In the genomic region with DNA sequence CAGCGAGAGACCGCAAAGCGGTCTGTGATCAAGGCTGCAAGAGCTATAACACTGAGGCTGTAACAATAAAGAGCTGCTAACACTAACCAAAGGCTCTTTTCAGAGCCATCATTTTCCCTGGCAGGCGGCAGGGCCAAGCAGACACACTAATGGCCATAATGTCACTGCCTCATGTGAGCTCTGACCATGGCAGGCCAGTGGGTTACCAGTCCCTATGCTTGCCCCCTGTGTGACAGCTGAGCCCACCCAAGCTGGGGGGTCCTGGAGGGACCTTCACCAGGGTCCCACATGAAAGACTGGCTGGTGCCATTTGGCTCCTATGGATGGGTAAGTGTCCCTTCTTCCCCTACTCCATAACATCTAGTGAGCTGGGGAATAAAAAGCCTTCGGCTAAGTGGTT, we compare ENCODE assay signal across 8 cellular contexts. TPM values are rescaled to one million over a fixed set of nuclear protein-coding genes. Genes with fewer than 3 reads are reported as not detected.
"Had no signal": no experiment of that assay in that cellular context is flagged by ENCODE, and none has a peak within 500 bp of the region (broad histone marks: within the 10 kb centered on the region; RNA-seq: fewer than 3 reads in every experiment).

No MANE protein-coding gene starts in this region.

- DNase-seq: GM23248, GOT3, H7, HFFc6, IMR-90 had no signal

- H3K27ac Mint-ChIP-seq: HFFc6 had no signal

- H3K4me3 Mint-ChIP-seq: HFFc6 had no signal

- ATAC-seq: HCT116, K562 had no signal

RNA-seq across cellular contexts. Expression of gene CD72, which starts 42.7 kb away (rescaled TPM):
- total RNA-seq: HT-29 had no signal
